In genomic region chr22:49553518-49554295, GRCh38 we compare ENCODE assay signal across 27 cellular contexts.
DNase-seq lines count a peak whose midpoint lies in the region; ATAC-seq and TF ChIP-seq lines count a peak whose summit lies in the region.
"Had no signal": no experiment of that assay in that cellular context is flagged by ENCODE, and none has a peak within 500 bp of the region (broad histone marks: within the 10 kb centered on the region; RNA-seq: fewer than 3 reads in every experiment).

No MANE protein-coding gene starts in this region.

- H3K4me2 ChIP-seq in hepatocyte (no peak overlapping the region), neural progenitor cell (no peak overlapping the region)

- H3K4me3 ChIP-seq in hepatocyte (no peak overlapping the region), neural progenitor cell (no peak overlapping the region), upper lobe of right lung (no peak overlapping the region)
- no peak overlapping the region for H3K4me3 ChIP-seq in naive thymus-derived CD4-positive, alpha-beta T cell (ENCODE audit: low read length)
- H3K4me3 ChIP-seq: adrenal gland, esophagus muscularis mucosa, GM12878, lower lobe of right lung, testis had no signal

- TF ChIP-seq CTCF in natural killer cell (IDR thresholded peaks at IDR 0.05) = no peak
- no peak for TF ChIP-seq CTCF in hepatocyte (IDR thresholded peaks at IDR 0.05; ENCODE audit: poor library complexity)
- no peak for TF ChIP-seq CTCF in neural progenitor cell (IDR thresholded peaks at IDR 0.05)
- TF ChIP-seq CTCF in upper lobe of right lung (IDR thresholded peaks at IDR 0.05) = no peak

- intact Hi-C loops in natural killer cell (cut with micrococcal nuclease) = no loop called here
- intact Hi-C loops in upper lobe of right lung (cut with DNase I) = no loop called here
- intact Hi-C loops in naive thymus-derived CD4-positive, alpha-beta T cell (cut with micrococcal nuclease) = no loop called here

- H2AFZ ChIP-seq in hepatocyte (no peak overlapping the region), neural progenitor cell (replicated peaks) (no peak overlapping the region)

- H3K79me2 ChIP-seq in hepatocyte (no peaks in the 10 kb centered on the region), neural progenitor cell (ENCODE audit: low read depth) (no peaks in the 10 kb centered on the region)

- no peaks in the 10 kb centered on the region for H3K27me3 Mint-ChIP-seq in natural killer cell treated with Interleukin-12 subunit alpha and Interleukin-12 subunit beta and Interleukin-15 and Interleukin-18, amount 100 ng/mL, for 72 hours
- H3K27me3 Mint-ChIP-seq in natural killer cell (ENCODE audit: low read depth in 2 of 2) (no peaks in the 10 kb centered on the region), neural progenitor cell (ENCODE audit: insufficient read depth, low read depth) (peaks cover 4% of the 10 kb centered on the region)
- no peaks in the 10 kb centered on the region for H3K27me3 Mint-ChIP-seq in naive thymus-derived CD4-positive, alpha-beta T cell
- H3K27me3 Mint-ChIP-seq: effector memory CD8-positive, alpha-beta T cell had no signal

- POLR2A ChIA-PET in naive thymus-derived CD4-positive, alpha-beta T cell (lab: Charles Lee) = no interaction called here

- H3K27ac ChIP-seq in hepatocyte = no peak overlapping the region
- H3K27ac ChIP-seq in neural progenitor cell = no peak overlapping the region
- no peak overlapping the region for H3K27ac ChIP-seq in upper lobe of right lung
- no peak overlapping the region for H3K27ac ChIP-seq in naive thymus-derived CD4-positive, alpha-beta T cell (ENCODE audit: low read depth, low read length)
- H3K27ac ChIP-seq: adrenal gland, brain microvascular endothelial cell, esophagus muscularis mucosa, lower lobe of right lung, neutrophil, testis had no signal

- H4K20me1 ChIP-seq in hepatocyte (ENCODE audit: insufficient read depth, poor library complexity, severe bottlenecking) (no peaks in the 10 kb centered on the region), neural progenitor cell (ENCODE audit: low read depth) (peaks cover 3% of the 10 kb centered on the region)

- no peaks in the 10 kb centered on the region for H3F3A ChIP-seq in neural progenitor cell (ENCODE audit: low read depth)

- ATAC-seq in natural killer cell treated with Interleukin-12 subunit alpha and Interleukin-12 subunit beta and Interleukin-15 and Interleukin-18, amount 100 ng/mL, for 72 hours = peak in 1 of 2 donors; percentile 39
- no peak for ATAC-seq in natural killer cell
- no peak for ATAC-seq in upper lobe of right lung
- no peak for ATAC-seq in naive thymus-derived CD4-positive, alpha-beta T cell
- ATAC-seq: effector memory CD8-positive, alpha-beta T cell; GM12878; stimulated activated effector memory CD8-positive, alpha-beta T cell treated with anti-CD3 and anti-CD28 coated beads, Interleukin-12 subunit alpha, Interleukin-12 subunit beta, amount 100 ng/mL, for 72 hours had no signal

- H3K36me3 ChIP-seq in hepatocyte (replicated peaks; ENCODE audit: insufficient read depth, low read depth) (no peaks in the 10 kb centered on the region), neural progenitor cell (no peaks in the 10 kb centered on the region), upper lobe of right lung (no peaks in the 10 kb centered on the region)
- no peaks in the 10 kb centered on the region for H3K36me3 ChIP-seq in naive thymus-derived CD4-positive, alpha-beta T cell (ENCODE audit: control insufficient read depth in 2 of 3, insufficient read depth in 3 of 3, low read length in 3 of 3)
- H3K36me3 ChIP-seq: adrenal gland, brain microvascular endothelial cell, esophagus muscularis mucosa, lower lobe of right lung, neutrophil had no signal

- DNase-seq in natural killer cell treated with Interleukin-12 subunit alpha and Interleukin-12 subunit beta and Interleukin-15 and Interleukin-18, amount 100 ng/mL, for 72 hours (ENCODE audit: low spot score) = peak; percentile 6
- DNase-seq in natural killer cell (no peak), hepatocyte (ENCODE audit: low spot score) (peak; percentile 36), neural progenitor cell (ENCODE audit: low spot score) (peak; percentile 75), upper lobe of right lung (peak; percentile 45), DMS114 treated with DMSO at 0.1 percent for 48 hours (lab: John Stamatoyannopoulos, UW; ENCODE audit: unreplicated experiment) (no peak), SIG-M5 (lab: John Stamatoyannopoulos, UW) (no peak)
- DNase-seq in naive thymus-derived CD4-positive, alpha-beta T cell = no peak
- DNase-seq: activated CD4-positive, alpha-beta T cell treated with anti-CD3 and anti-CD28 coated beads, Interleukin-2, amount 50 U/mL, for 48 hours; activated CD8-positive, alpha-beta memory T cell treated with anti-CD3 and anti-CD28 coated beads, Interleukin-2, amount 50 U/mL, for 48 hours; brain microvascular endothelial cell; C1 segment of cervical spinal cord; Caco-2; effector memory CD8-positive, alpha-beta T cell; foreskin melanocyte; KG1; lower lobe of right lung; MV-4-11; NCI-H526; stimulated activated CD4-positive, alpha-beta T cell treated with anti-CD3 and anti-CD28 coated beads, Interleukin-2, amount 100 ng/mL, for 48 hours; T-helper 9 cell; testis had no signal

- H3K9me3 Mint-ChIP-seq in natural killer cell treated with Interleukin-12 subunit alpha and Interleukin-12 subunit beta and Interleukin-15 and Interleukin-18, amount 100 ng/mL, for 72 hours = no peaks in the 10 kb centered on the region
- no peaks in the 10 kb centered on the region for H3K9me3 Mint-ChIP-seq in natural killer cell
- peaks cover 8% of the 10 kb centered on the region for H3K9me3 Mint-ChIP-seq in neural progenitor cell
- peaks cover 2 to 31% (median 9%) of the 10 kb centered on the region in 11 donors for H3K9me3 Mint-ChIP-seq in naive thymus-derived CD4-positive, alpha-beta T cell

- H3K4me1 ChIP-seq in hepatocyte (ENCODE audit: insufficient read depth) (no peaks in the 10 kb centered on the region), neural progenitor cell (peaks cover 6% of the 10 kb centered on the region), upper lobe of right lung (no peaks in the 10 kb centered on the region)
- H3K4me1 ChIP-seq in naive thymus-derived CD4-positive, alpha-beta T cell (ENCODE audit: control insufficient read depth in 2 of 2, insufficient read depth in 2 of 2, low read length in 2 of 2) = no peaks in the 10 kb centered on the region
- H3K4me1 ChIP-seq: adrenal gland, esophagus muscularis mucosa, lower lobe of right lung, testis had no signal

- no peak overlapping the region for H3K9ac ChIP-seq in neural progenitor cell

- H3K9me2 ChIP-seq in hepatocyte (replicated peaks; ENCODE audit: insufficient read depth) = no peaks in the 10 kb centered on the region

- H3K36me3 Mint-ChIP-seq in natural killer cell treated with Interleukin-12 subunit alpha and Interleukin-12 subunit beta and Interleukin-15 and Interleukin-18, amount 100 ng/mL, for 72 hours = no peaks in the 10 kb centered on the region
- no peaks in the 10 kb centered on the region for H3K36me3 Mint-ChIP-seq in natural killer cell
- H3K36me3 Mint-ChIP-seq in neural progenitor cell = no peaks in the 10 kb centered on the region
- peaks cover 10 to 26% (median 22%) of the 10 kb centered on the region in 5 donors for H3K36me3 Mint-ChIP-seq in naive thymus-derived CD4-positive, alpha-beta T cell

- H3K9me3 ChIP-seq in hepatocyte (ENCODE audit: low read depth) (no peaks in the 10 kb centered on the region), neural progenitor cell (ENCODE audit: low read depth) (no peaks in the 10 kb centered on the region), upper lobe of right lung (no peaks in the 10 kb centered on the region)
- H3K9me3 ChIP-seq in naive thymus-derived CD4-positive, alpha-beta T cell (ENCODE audit: control insufficient read depth in 2 of 3, low read length in 3 of 3) = peaks cover 0 to 14% (median 0%) of the 10 kb centered on the region in 3 experiments
- H3K9me3 ChIP-seq: adrenal gland, neutrophil, testis had no signal

- WGBS in hepatocyte (ENCODE audit: low lambda C conversion rate, missing lambda C conversion rate) = 76% methylated on average over 20 of the region's 20 CpGs

- H3K4me1 Mint-ChIP-seq in natural killer cell treated with Interleukin-12 subunit alpha and Interleukin-12 subunit beta and Interleukin-15 and Interleukin-18, amount 100 ng/mL, for 72 hours (ENCODE audit: low read depth in 2 of 2) = peaks cover 0 to 7% of the 10 kb centered on the region in 2 donors
- H3K4me1 Mint-ChIP-seq in natural killer cell (peaks cover 0 to 22% of the 10 kb centered on the region in 2 donors), neural progenitor cell (peaks cover 10% of the 10 kb centered on the region)
- peaks cover 0 to 6% (median 0%) of the 10 kb centered on the region in 7 donors for H3K4me1 Mint-ChIP-seq in naive thymus-derived CD4-positive, alpha-beta T cell

- H3K27ac Mint-ChIP-seq in natural killer cell treated with Interleukin-12 subunit alpha and Interleukin-12 subunit beta and Interleukin-15 and Interleukin-18, amount 100 ng/mL, for 72 hours = no peak overlapping the region
- H3K27ac Mint-ChIP-seq in natural killer cell (no peak overlapping the region), neural progenitor cell (no peak overlapping the region)
- H3K27ac Mint-ChIP-seq in naive thymus-derived CD4-positive, alpha-beta T cell = no peak overlapping the region
- H3K27ac Mint-ChIP-seq: effector memory CD8-positive, alpha-beta T cell; stimulated activated effector memory CD8-positive, alpha-beta T cell treated with anti-CD3 and anti-CD28 coated beads, Interleukin-12 subunit alpha, Interleukin-12 subunit beta, amount 100 ng/mL, for 72 hours had no signal

- H3K27me3 ChIP-seq in hepatocyte (no peaks in the 10 kb centered on the region), neural progenitor cell (no peaks in the 10 kb centered on the region), upper lobe of right lung (no peaks in the 10 kb centered on the region)
- no peaks in the 10 kb centered on the region for H3K27me3 ChIP-seq in naive thymus-derived CD4-positive, alpha-beta T cell (ENCODE audit: control insufficient read depth in 2 of 2, insufficient read depth in 2 of 2, low read length in 2 of 2)
- H3K27me3 ChIP-seq: adrenal gland, brain microvascular endothelial cell, neutrophil, testis had no signal

- no peak overlapping the region for H3K4me3 Mint-ChIP-seq in natural killer cell treated with Interleukin-12 subunit alpha and Interleukin-12 subunit beta and Interleukin-15 and Interleukin-18, amount 100 ng/mL, for 72 hours
- H3K4me3 Mint-ChIP-seq in natural killer cell = no peak overlapping the region
- no peak overlapping the region for H3K4me3 Mint-ChIP-seq in neural progenitor cell
- H3K4me3 Mint-ChIP-seq in naive thymus-derived CD4-positive, alpha-beta T cell = no peak overlapping the region
- H3K4me3 Mint-ChIP-seq: effector memory CD8-positive, alpha-beta T cell; stimulated activated effector memory CD8-positive, alpha-beta T cell treated with anti-CD3 and anti-CD28 coated beads, Interleukin-12 subunit alpha, Interleukin-12 subunit beta, amount 100 ng/mL, for 72 hours had no signal

- CTCF ChIA-PET in naive thymus-derived CD4-positive, alpha-beta T cell (lab: Charles Lee) = no interaction called here

Comparison
In these comparisons a context has a peak if more than half of its experiments do, and no peak if none do; other contexts are left out.
1. DNase-seq: peak in natural killer cell treated with Interleukin-12 subunit alpha and Interleukin-12 subunit beta and Interleukin-15 and Interleukin-18, amount 100 ng/mL, for 72 hours (single experiment), hepatocyte (single experiment), neural progenitor cell (single experiment) and upper lobe of right lung (single experiment); none in natural killer cell (single experiment), naive thymus-derived CD4-positive, alpha-beta T cell (0 of 9), DMS114 treated with DMSO at 0.1 percent for 48 hours (single experiment) and SIG-M5 (single experiment).